Comparison of ENCODE assay signal across 9 cellular contexts in genomic region chr19:40411125-40411842, GRCh38. TPM values are rescaled to one million over a fixed set of nuclear protein-coding genes. Genes with fewer than 3 reads are reported as not detected.
DNase-seq lines count a peak whose midpoint lies in the region; ATAC-seq and TF ChIP-seq lines count a peak whose summit lies in the region.
"Had no signal": no experiment of that assay in that cellular context is flagged by ENCODE, and none has a peak within 500 bp of the region (broad histone marks: within the 10 kb centered on the region; RNA-seq: fewer than 3 reads in every experiment).

No MANE protein-coding gene starts in this region.

- TF ChIP-seq CTCF in OCI-LY7 (conservative IDR thresholded peaks at IDR 0.05; ENCODE audit: low read length) (no peak), right atrium auricular region (IDR thresholded peaks at IDR 0.05) (no peak), upper lobe of left lung (IDR thresholded peaks at IDR 0.05) (no peak)

- H3K9me3 ChIP-seq in OCI-LY7 (ENCODE audit: low read length) (no peaks in the 10 kb centered on the region), right atrium auricular region (no peaks in the 10 kb centered on the region), upper lobe of left lung (no peaks in the 10 kb centered on the region)
- H3K9me3 ChIP-seq in CD8-positive, alpha-beta memory T cell (ENCODE audit: low read length) = no peaks in the 10 kb centered on the region

- H3K4me3 Mint-ChIP-seq in CD8-positive, alpha-beta memory T cell = no peak overlapping the region

- DNase-seq in OCI-LY7 (ENCODE audit: low spot score) (peak; percentile 65), right atrium auricular region (ENCODE audit: low spot score) (no peak), upper lobe of left lung (peak in 1 of 2 donors; percentile 41), NCI-H510A (lab: John Stamatoyannopoulos, UW) (no peak), nucleus accumbens (lab: John Stamatoyannopoulos, UW) (no peak)
- no peak for DNase-seq in CD8-positive, alpha-beta memory T cell
- DNase-seq: activated T-cell treated with anti-CD3 and anti-CD28 coated beads for 4 hours, NCI-H2171 had no signal

- no peaks in the 10 kb centered on the region for H3K9me2 ChIP-seq in OCI-LY7 (ENCODE audit: insufficient read depth, low read length)

- H3K4me1 Mint-ChIP-seq in CD8-positive, alpha-beta memory T cell = peaks cover 3 to 7% (median 4%) of the 10 kb centered on the region in 3 donors

- peak overlapping the region; percentile 82 for H3K27ac ChIP-seq in OCI-LY7 (ENCODE audit: low read depth, low read length, poor library complexity, severe bottlenecking)
- H3K27ac ChIP-seq in right atrium auricular region = peak overlapping the region; percentile 82 to 89
- peak overlapping the region; percentile 68 to 100 (median 87) for H3K27ac ChIP-seq in upper lobe of left lung
- no peak overlapping the region for H3K27ac ChIP-seq in CD8-positive, alpha-beta memory T cell (ENCODE audit: low read depth, low read length)

- H4K20me1 ChIP-seq in OCI-LY7 (ENCODE audit: insufficient read depth, low read length) = no peaks in the 10 kb centered on the region

- H3K9me3 Mint-ChIP-seq in CD8-positive, alpha-beta memory T cell = no peaks in the 10 kb centered on the region

- no peaks in the 10 kb centered on the region for H3K27me3 ChIP-seq in right atrium auricular region
- no peaks in the 10 kb centered on the region for H3K27me3 ChIP-seq in upper lobe of left lung
- no peaks in the 10 kb centered on the region for H3K27me3 ChIP-seq in CD8-positive, alpha-beta memory T cell (ENCODE audit: insufficient read depth, low read length, poor library complexity, severe bottlenecking)

- peak in 1 of 2 donors; percentile 4 for ATAC-seq in upper lobe of left lung (ENCODE audit: low FRiP score in 2 of 2)

- H3K4me1 ChIP-seq in OCI-LY7 (ENCODE audit: insufficient read depth, low read length, poor library complexity, severe bottlenecking) (peaks cover 53% of the 10 kb centered on the region), right atrium auricular region (peaks cover 0 to 49% of the 10 kb centered on the region in 2 donors), upper lobe of left lung (peaks cover 18 to 31% (median 27%) of the 10 kb centered on the region in 4 donors)
- H3K4me1 ChIP-seq in CD8-positive, alpha-beta memory T cell (ENCODE audit: insufficient read depth, low read length) = no peaks in the 10 kb centered on the region

- no TSS peak for BruUV-seq in OCI-LY7 (replicated peaks; lab: Mats Ljungman, UMichigan)

- H3K4me3 ChIP-seq in OCI-LY7 (ENCODE audit: low read depth, low read length, poor library complexity, severe bottlenecking) (no peak overlapping the region), right atrium auricular region (no peak overlapping the region), upper lobe of left lung (peak overlapping the region; percentile 21 to 61 (median 44))
- no peak overlapping the region for H3K4me3 ChIP-seq in CD8-positive, alpha-beta memory T cell (ENCODE audit: low read length)

- intact Hi-C loops in OCI-LY7 (cut with micrococcal nuclease; ENCODE audit: unreplicated experiment) = no loop called here

- peak overlapping the region; percentile 76 for H2AFZ ChIP-seq in OCI-LY7 (ENCODE audit: low read length)

- peaks cover 0 to 2% of the 10 kb centered on the region in 2 donors for H3K27me3 Mint-ChIP-seq in CD8-positive, alpha-beta memory T cell

- peak in 2 of 4 donors; percentile 88 for TF ChIP-seq EP300 in upper lobe of left lung (IDR thresholded peaks at IDR 0.05)

- WGBS in upper lobe of left lung, 2 donors = 30 to 52% methylated on average over 6 to 16 of the region's 16 CpGs

- CTCF ChIA-PET in OCI-LY7 (lab: Charles Lee; ENCODE audit: unreplicated experiment) = interaction anchor here (0.6 to 3.3 kb wide), 3 partner anchors 9 to 189 kb away, joined by 4 to 10 read pairs (median 5); no protein-coding TSS in a partner anchor
- CTCF ChIA-PET in CD8-positive, alpha-beta memory T cell (lab: Charles Lee) = interaction anchor here (0.9 to 1.2 kb wide), 3 partner anchors 9 to 106 kb away, joined by 3 to 8 read pairs (median 3); no protein-coding TSS in a partner anchor

- peak overlapping the region; percentile 55 for H3K4me2 ChIP-seq in OCI-LY7 (ENCODE audit: low read length)

- no peaks in the 10 kb centered on the region for H3K79me2 ChIP-seq in OCI-LY7 (ENCODE audit: insufficient read depth, low read depth, low read length)

- POLR2A ChIA-PET in OCI-LY7 (lab: Charles Lee) = interaction anchor here (0.6 to 1.7 kb wide), 9 partner anchors 8 to 64 kb away, joined by 3 to 7 read pairs (median 4); partner anchors contain the start of gene SERTAD1
- POLR2A ChIA-PET in CD8-positive, alpha-beta memory T cell (lab: Charles Lee) = no interaction called here

- no peaks in the 10 kb centered on the region for H3K36me3 ChIP-seq in OCI-LY7 (ENCODE audit: insufficient read depth, low read length)
- no peaks in the 10 kb centered on the region for H3K36me3 ChIP-seq in right atrium auricular region
- peaks cover 0 to 19% (median 0%) of the 10 kb centered on the region in 4 donors for H3K36me3 ChIP-seq in upper lobe of left lung
- no peaks in the 10 kb centered on the region for H3K36me3 ChIP-seq in CD8-positive, alpha-beta memory T cell (ENCODE audit: insufficient read depth, low read length)

- peak in 2 of 4 donors; percentile 35 to 45 for TF ChIP-seq POLR2A in upper lobe of left lung (IDR thresholded peaks at IDR 0.05)

- H3K36me3 Mint-ChIP-seq in CD8-positive, alpha-beta memory T cell = no peaks in the 10 kb centered on the region

- H3K27ac Mint-ChIP-seq in CD8-positive, alpha-beta memory T cell = no peak overlapping the region

RNA-seq across cellular contexts. Expression of gene PRX, which starts 1.9 kb away (rescaled TPM):
- 1.8 and 2.2 TPM in 2 replicates for total RNA-seq in OCI-LY7 (2014; rRNA removed; shearing (Covaris generic))
- total RNA-seq in OCI-LY7 (2022) (4.0 and 4.9 TPM in 2 replicates), right atrium auricular region (1 to 10 TPM; 4.8 to 5.1 TPM), upper lobe of left lung (100 to 1,000 TPM in 1 of 6 donors, 10 to 100 TPM in 5; 30.1 to 146 (median 51.5) TPM)
- total RNA-seq in CD8-positive, alpha-beta memory T cell = 1 to 10 TPM; 1.4 to 1.6 TPM
- 0.29 TPM for polyA plus RNA-seq in CD8-positive, alpha-beta memory T cell
- total RNA-seq: HT1080 had no signal

RNA-seq across cellular contexts. Expression of gene SERTAD1, which starts 14.5 kb away (rescaled TPM):
- total RNA-seq in OCI-LY7 (2014; rRNA removed; shearing (Covaris generic)) = 5.0 and 5.7 TPM in 2 replicates
- total RNA-seq in OCI-LY7 (2022) (5.5 and 6.1 TPM in 2 replicates), right atrium auricular region (10 to 100 TPM; 12.7 to 27.2 TPM), upper lobe of left lung (10 to 100 TPM in 4 of 6 donors, 1 to 10 TPM in 2; 2.1 to 37.5 (median 18.4) TPM)
- total RNA-seq in CD8-positive, alpha-beta memory T cell = 10 to 100 TPM; 15.9 to 17.8 TPM
- polyA plus RNA-seq in CD8-positive, alpha-beta memory T cell = 13.0 TPM

RNA-seq across cellular contexts. Expression of gene HIPK4, which starts 21.3 kb away (rescaled TPM):
- not detected in 2 replicates for total RNA-seq in OCI-LY7 (2014; rRNA removed; shearing (Covaris generic))
- total RNA-seq in OCI-LY7 (2022) (not detected in 2 replicates), right atrium auricular region (1 to 10 TPM in 1 of 2 donors, not detected in 1; 1.0 TPM), upper lobe of left lung (1 to 10 TPM in 1 of 6 donors, under 1 TPM in 4, not detected in 1; 0.17 to 1.0 (median 0.46) TPM)
- total RNA-seq in CD8-positive, alpha-beta memory T cell = not detected
- polyA plus RNA-seq in CD8-positive, alpha-beta memory T cell = not detected
- total RNA-seq: HT1080 had no signal

RNA-seq across cellular contexts. Expression of gene SERTAD3, which starts 32.9 kb away (rescaled TPM):
- total RNA-seq in OCI-LY7 (2014; rRNA removed; shearing (Covaris generic)) = 12.2 and 15.7 TPM in 2 replicates
- total RNA-seq in OCI-LY7 (2022) (18.6 and 21.3 TPM in 2 replicates), right atrium auricular region (10 to 100 TPM; 19.2 to 25.4 TPM), upper lobe of left lung (10 to 100 TPM in 5 of 6 donors, 1 to 10 TPM in 1; 8.9 to 44.5 (median 21.9) TPM)
- total RNA-seq in CD8-positive, alpha-beta memory T cell = 1 to 10 TPM; 7.0 to 8.5 TPM
- 9.5 TPM for polyA plus RNA-seq in CD8-positive, alpha-beta memory T cell

RNA-seq across cellular contexts. Expression of gene BLVRB, which starts 54.3 kb away (rescaled TPM):
- 46.0 and 48.5 TPM in 2 replicates for total RNA-seq in OCI-LY7 (2014; rRNA removed; shearing (Covaris generic))
- total RNA-seq in OCI-LY7 (2022) (40.3 and 45.0 TPM in 2 replicates), right atrium auricular region (100 to 1,000 TPM; 123 to 199 TPM), upper lobe of left lung (100 to 1,000 TPM in 5 of 6 donors, 10 to 100 TPM in 1; 77.5 to 379 (median 223) TPM)
- total RNA-seq in CD8-positive, alpha-beta memory T cell = 10 to 100 TPM; 17.4 to 18.9 TPM
- 22.8 TPM for polyA plus RNA-seq in CD8-positive, alpha-beta memory T cell

Comparison
In these comparisons a context has a peak if more than half of its experiments do, and no peak if none do; other contexts are left out.
1. H3K4me3 ChIP-seq: peak in upper lobe of left lung (4 of 4); none in OCI-LY7 (single experiment), right atrium auricular region (0 of 2) and CD8-positive, alpha-beta memory T cell (single experiment).
2. RNA of gene PRX, which starts 1.9 kb away (total RNA-seq): 30.1 to 146 TPM in upper lobe of left lung; 4.8 to 5.1 TPM in right atrium auricular region, 1.8 to 4.9 TPM in OCI-LY7 and 1.4 to 1.6 TPM in CD8-positive, alpha-beta memory T cell; every median in the first group is over 4 times any median in the second.